8 cellular contexts compared by ENCODE assay signal in the genomic region with DNA sequence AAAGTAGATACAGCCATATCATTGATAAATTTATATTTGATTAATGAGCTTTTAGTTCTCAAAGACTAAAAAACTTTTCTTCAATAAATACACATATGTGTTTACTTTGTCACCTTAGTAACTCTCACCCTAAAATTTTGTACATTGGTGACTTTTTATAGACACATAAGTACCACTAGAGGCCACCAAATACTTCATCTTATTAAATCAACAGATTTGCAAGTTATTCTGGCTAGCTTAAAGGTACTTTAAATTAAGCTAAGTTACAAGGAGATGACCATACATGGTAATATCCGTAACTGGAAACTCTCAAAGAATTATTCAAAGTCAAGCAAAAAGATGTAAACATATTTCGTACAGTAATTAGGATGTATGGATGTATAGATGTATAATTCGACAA.
DNase-seq lines count a peak whose midpoint lies in the region; ATAC-seq and TF ChIP-seq lines count a peak whose summit lies in the region.

No MANE protein-coding gene starts in this region.

- H3K4me3 ChIP-seq in ascending aorta (no peak overlapping the region), left lung (no peak overlapping the region), mucosa of descending colon (no peak overlapping the region)

- peak; percentile 64 for DNase-seq in EH (ENCODE audit: low read depth)
- DNase-seq in LHCN-M2 (ENCODE audit: low read depth), result peak; percentile 55
- DNase-seq in ascending aorta (ENCODE audit: low spot score in 2 of 2), result no peak
- DNase-seq in left lung, result no peak
- no peak for DNase-seq in mucosa of descending colon
- no peak for DNase-seq in NCI-H2107 (lab: John Stamatoyannopoulos, UW)

- H3K27me3 ChIP-seq in ascending aorta, result no peaks in the 10 kb centered on the region
- no peaks in the 10 kb centered on the region for H3K27me3 ChIP-seq in left lung

- H3K9me3 ChIP-seq in ascending aorta (no peaks in the 10 kb centered on the region), left lung (no peaks in the 10 kb centered on the region), mucosa of descending colon (no peaks in the 10 kb centered on the region)

- ATAC-seq in left lung (peak; percentile 52), HG03378 (IDR thresholded peaks at IDR 0.05; ENCODE audit: unreplicated experiment) (no peak), GM21619 (IDR thresholded peaks at IDR 0.05; ENCODE audit: unreplicated experiment) (no peak), mucosa of descending colon (no peak)

- H3K36me3 ChIP-seq in ascending aorta (no peaks in the 10 kb centered on the region), left lung (no peaks in the 10 kb centered on the region), mucosa of descending colon (ENCODE audit: low read depth) (no peaks in the 10 kb centered on the region)

- H3K27ac ChIP-seq in ascending aorta (no peak overlapping the region), left lung (no peak overlapping the region)

- no peaks in the 10 kb centered on the region for H3K4me1 ChIP-seq in ascending aorta
- no peaks in the 10 kb centered on the region for H3K4me1 ChIP-seq in left lung
- H3K4me1 ChIP-seq in mucosa of descending colon (ENCODE audit: low read depth), result no peaks in the 10 kb centered on the region

- intact Hi-C loops in ascending aorta (cut with DNase I), result no loop called here
- intact Hi-C loops in left lung (cut with DNase I), result no loop called here
- intact Hi-C loops in mucosa of descending colon (cut with DNase I, micrococcal nuclease), result no loop called here

- TF ChIP-seq CTCF in ascending aorta (IDR thresholded peaks at IDR 0.05), result peak; percentile 4 to 19 (median 7)
- TF ChIP-seq CTCF in left lung (IDR thresholded peaks at IDR 0.05), result peak in 1 of 2 donors; percentile 13
- TF ChIP-seq CTCF in mucosa of descending colon (IDR thresholded peaks at IDR 0.05), result no peak

Comparison
In these comparisons a context has a peak if more than half of its experiments do, and no peak if none do; other contexts are left out.
1. DNase-seq: peak in EH (single experiment) and LHCN-M2 (single experiment); none in ascending aorta (0 of 2), left lung (0 of 2), mucosa of descending colon (0 of 3) and NCI-H2107 (single experiment).